8 cellular contexts compared by ENCODE assay signal in the genomic region with DNA sequence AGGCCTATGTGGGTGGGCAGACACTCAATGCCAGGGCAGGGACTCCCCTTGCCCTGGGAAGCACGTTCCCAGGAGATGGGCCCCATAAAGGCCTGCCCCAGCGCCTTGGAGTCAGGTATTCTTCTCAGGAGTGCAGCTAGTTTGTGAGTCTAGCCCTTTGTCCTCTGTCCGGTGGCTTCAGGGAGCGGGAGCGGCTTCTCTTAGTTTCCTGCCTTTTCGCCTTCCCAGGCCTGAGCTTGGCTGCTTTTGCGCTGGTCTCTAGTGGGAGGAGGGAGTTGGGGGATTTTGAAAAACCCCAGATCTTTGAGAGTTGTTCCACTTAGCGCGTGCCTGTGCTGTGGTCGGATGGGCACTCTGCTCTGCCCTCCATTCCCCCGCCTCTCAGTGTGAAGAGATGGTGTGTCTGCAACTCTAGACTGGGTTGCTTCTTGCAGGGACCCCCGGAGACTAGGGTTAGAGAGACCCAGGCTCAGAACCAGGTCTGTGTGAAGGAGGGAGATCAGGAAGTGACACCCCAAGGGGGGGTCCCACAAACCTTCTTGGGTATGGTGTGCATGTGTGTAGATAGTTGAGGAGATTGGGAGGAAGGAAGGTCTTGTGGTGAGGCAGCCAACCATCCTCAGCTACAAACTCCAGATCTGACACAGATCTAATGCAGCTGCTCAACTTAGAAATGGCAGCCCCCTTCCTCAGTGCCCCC.
DNase-seq lines count a peak whose midpoint lies in the region; ATAC-seq and TF ChIP-seq lines count a peak whose summit lies in the region.

No MANE protein-coding gene starts in this region.

- H4K20me1 ChIP-seq in BLaER1 = peaks cover 59% of the 10 kb centered on the region
- peaks cover 56% of the 10 kb centered on the region for H4K20me1 ChIP-seq in Loucy (ENCODE audit: insufficient read depth, low read length, poor library complexity, severe bottlenecking)

- no peaks in the 10 kb centered on the region for H3K27me3 Mint-ChIP-seq in stimulated activated memory B cell treated with anti-CD40 and anti-IgM and Interleukin-4, amounts not matched to agents 10 μg/mL and 1 μg/mL and 100 μg/mL, for 72 hours

- H3K9me3 ChIP-seq in BLaER1 (no peaks in the 10 kb centered on the region), Loucy (ENCODE audit: insufficient read depth, low read depth, low read length) (no peaks in the 10 kb centered on the region), iPS-20b (ENCODE audit: insufficient read depth, low read depth, low read length) (no peaks in the 10 kb centered on the region)

- peaks cover 69% of the 10 kb centered on the region for H3K4me1 ChIP-seq in BLaER1
- peaks cover 52% of the 10 kb centered on the region for H3K4me1 ChIP-seq in Loucy (ENCODE audit: insufficient read depth, low read length, poor library complexity, severe bottlenecking)
- H3K4me1 ChIP-seq in iPS-20b (ENCODE audit: insufficient read depth, low read length) = peaks cover 30% of the 10 kb centered on the region

- H3K4me1 Mint-ChIP-seq in stimulated activated memory B cell treated with anti-CD40 and anti-IgM and Interleukin-4, amounts not matched to agents 10 μg/mL and 1 μg/mL and 100 μg/mL, for 72 hours = peaks cover 88% of the 10 kb centered on the region

- H3K27ac ChIP-seq in BLaER1 = peak overlapping the region; percentile 97
- peak overlapping the region; percentile 37 for H3K27ac ChIP-seq in angular gyrus (ENCODE audit: low read depth, low read length)
- H3K27ac ChIP-seq in iPS-20b (ENCODE audit: low read length) = peak overlapping the region; percentile 1

- TF ChIP-seq CTCF in Loucy (conservative IDR thresholded peaks at IDR 0.05; ENCODE audit: low read length) = no peak

- peak overlapping the region; percentile 79 for H3K4me3 Mint-ChIP-seq in stimulated activated memory B cell treated with anti-CD40 and anti-IgM and Interleukin-4, amounts not matched to agents 10 μg/mL and 1 μg/mL and 100 μg/mL, for 72 hours

- no peaks in the 10 kb centered on the region for H3K36me3 Mint-ChIP-seq in stimulated activated memory B cell treated with anti-CD40 and anti-IgM and Interleukin-4, amounts not matched to agents 10 μg/mL and 1 μg/mL and 100 μg/mL, for 72 hours

- H3K36me3 ChIP-seq in BLaER1 (peaks cover 25% of the 10 kb centered on the region), Loucy (ENCODE audit: insufficient read depth, low read length) (no peaks in the 10 kb centered on the region), iPS-20b (ENCODE audit: insufficient read depth, low read depth, low read length) (peaks cover 19% of the 10 kb centered on the region; the same call in 1 of the 2 replicates)

- H3K79me2 ChIP-seq in Loucy (ENCODE audit: insufficient read depth, low read length) = peaks cover 64% of the 10 kb centered on the region

- ATAC-seq in stimulated activated memory B cell treated with anti-CD40 and anti-IgM and Interleukin-4, amounts not matched to agents 10 μg/mL and 1 μg/mL and 100 μg/mL, for 72 hours = peak; percentile 1
- no peak for ATAC-seq in GM19023 (IDR thresholded peaks at IDR 0.05; ENCODE audit: unreplicated experiment)

- no peak overlapping the region for H2AFZ ChIP-seq in Loucy (ENCODE audit: low read length)

- H3K9me2 ChIP-seq in Loucy (replicated peaks; ENCODE audit: low read depth, low read length) = no peaks in the 10 kb centered on the region

- H3K4me3 ChIP-seq in BLaER1 (peak overlapping the region; percentile 92), Loucy (ENCODE audit: low read length, poor library complexity, severe bottlenecking) (peak overlapping the region; percentile 94), iPS-20b (ENCODE audit: low read length) (peak overlapping the region; percentile 79)

- H3K27me3 ChIP-seq in BLaER1 (no peaks in the 10 kb centered on the region), Loucy (ENCODE audit: insufficient read depth, low read length, poor library complexity, severe bottlenecking) (no peaks in the 10 kb centered on the region), iPS-20b (ENCODE audit: insufficient read depth, low read length) (peaks cover 10% of the 10 kb centered on the region; the same call in 1 of the 2 replicates)

- H3F3A ChIP-seq in Loucy (ENCODE audit: low read depth) = no peaks in the 10 kb centered on the region

- H3K9ac ChIP-seq in BLaER1 = peak overlapping the region; percentile 94
- peak overlapping the region; percentile 95 for H3K9ac ChIP-seq in Loucy (ENCODE audit: low read depth, low read length, poor library complexity, severe bottlenecking)
- peak overlapping the region; percentile 89; the same call in 1 of the 2 replicates for H3K9ac ChIP-seq in iPS-20b (ENCODE audit: low read depth, low read length)

- H3K27ac Mint-ChIP-seq in stimulated activated memory B cell treated with anti-CD40 and anti-IgM and Interleukin-4, amounts not matched to agents 10 μg/mL and 1 μg/mL and 100 μg/mL, for 72 hours = peak overlapping the region; percentile 67

- no peak for DNase-seq in UCSD-AML1 (lab: John Stamatoyannopoulos, UW; ENCODE audit: unreplicated experiment)
- DNase-seq in T1000 (lab: John Stamatoyannopoulos, UW) = no peak

- no peaks in the 10 kb centered on the region for H3K9me3 Mint-ChIP-seq in stimulated activated memory B cell treated with anti-CD40 and anti-IgM and Interleukin-4, amounts not matched to agents 10 μg/mL and 1 μg/mL and 100 μg/mL, for 72 hours

- H3K4me2 ChIP-seq in BLaER1 (peak overlapping the region; percentile 88), Loucy (ENCODE audit: low read depth, low read length, poor library complexity, severe bottlenecking) (peak overlapping the region; percentile 87)

Comparison
In these comparisons a context has a peak if more than half of its experiments do, and no peak if none do; other contexts are left out.
1. H3K27ac ChIP-seq: peak in every context shown above with its lines; median percentile 97 in BLaER1; 37 in angular gyrus; 1 in iPS-20b.